In genomic region chr18:44343570-44343969, GRCh38 we compare ENCODE assay signal across 20 cellular contexts.
DNase-seq lines count a peak whose midpoint lies in the region; ATAC-seq, FAIRE-seq and TF ChIP-seq lines count a peak whose summit lies in the region.
"Had no signal": no experiment of that assay in that cellular context is flagged by ENCODE, and none has a peak within 500 bp of the region (broad histone marks: within the 10 kb centered on the region; RNA-seq: fewer than 3 reads in every experiment).

No MANE protein-coding gene starts in this region.

- no peaks in the 10 kb centered on the region for H3K9me3 ChIP-seq in astrocyte (ENCODE audit: insufficient read depth, low read depth, low read length)
- H3K9me3 ChIP-seq in aorta (ENCODE audit: control insufficient read depth, low read length) = peaks cover 2% of the 10 kb centered on the region

- no peak overlapping the region for H3K27ac Mint-ChIP-seq in astrocyte (ENCODE audit: unreplicated experiment)
- H3K27ac Mint-ChIP-seq in memory B cell = no peak overlapping the region
- H3K27ac Mint-ChIP-seq: CD4-positive, alpha-beta T cell had no signal

- intact Hi-C loops in Right ventricle myocardium superior (cut with DNase I) = no loop called here
- intact Hi-C loops in cardiac septum (cut with DNase I) = no loop called here
- intact Hi-C loops in aorta (cut with DNase I) = no loop called here
- intact Hi-C loops in posterior cingulate gyrus (cut with DNase I) = no loop called here

- H3K36me3 Mint-ChIP-seq in astrocyte (ENCODE audit: low read depth, unreplicated experiment) (no peaks in the 10 kb centered on the region), memory B cell (no peaks in the 10 kb centered on the region)

- no peaks in the 10 kb centered on the region for H4K20me1 ChIP-seq in astrocyte (ENCODE audit: insufficient read depth, low read length)

- peak overlapping the region; percentile 31 for H3K4me2 ChIP-seq in astrocyte (ENCODE audit: low read length)

- no peak for FAIRE-seq in astrocyte (lab: Jason Lieb, UNC)
- FAIRE-seq: G401.6, GM12891, H54 had no signal

- H3K27me3 Mint-ChIP-seq in astrocyte (ENCODE audit: low read depth, unreplicated experiment) = no peaks in the 10 kb centered on the region
- no peaks in the 10 kb centered on the region for H3K27me3 Mint-ChIP-seq in memory B cell
- H3K27me3 Mint-ChIP-seq: CD4-positive, alpha-beta T cell had no signal

- no peak overlapping the region for H2AFZ ChIP-seq in astrocyte (ENCODE audit: low read depth, low read length)
- H2AFZ ChIP-seq: GM23248 had no signal

- peaks cover 5% of the 10 kb centered on the region for H3K4me1 Mint-ChIP-seq in astrocyte (ENCODE audit: low read depth, unreplicated experiment)
- H3K4me1 Mint-ChIP-seq in memory B cell = peaks cover 6% of the 10 kb centered on the region

- no peak overlapping the region for H3K4me3 ChIP-seq in astrocyte (ENCODE audit: insufficient read depth, low read depth, low read length)
- H3K4me3 ChIP-seq in aorta (ENCODE audit: low read length in 2 of 2) = no peak overlapping the region
- H3K4me3 ChIP-seq: GM23248 had no signal

- no peaks in the 10 kb centered on the region for H3K36me3 ChIP-seq in astrocyte (ENCODE audit: insufficient read depth, low read length)
- no peaks in the 10 kb centered on the region for H3K36me3 ChIP-seq in aorta (ENCODE audit: control insufficient read depth in 1 of 2, insufficient read depth in 2 of 2, low read length in 1 of 2)

- H3K9ac ChIP-seq in astrocyte (ENCODE audit: low read length) = no peak overlapping the region
- H3K9ac ChIP-seq: GM23248 had no signal

- peak; percentile 43 for ATAC-seq in Right ventricle myocardium superior (ENCODE audit: poor library complexity)
- peak; percentile 46 for ATAC-seq in memory B cell (ENCODE audit: low read depth)
- ATAC-seq in aorta (ENCODE audit: low FRiP score) = peak; percentile 26
- ATAC-seq: HCT116 had no signal

- no peak for DNase-seq in Right ventricle myocardium superior
- DNase-seq in cardiac septum (ENCODE audit: low spot score) = no peak
- no peak for DNase-seq in astrocyte (ENCODE audit: low read depth)
- no peak for DNase-seq in memory B cell (ENCODE audit: low spot score in 2 of 2)
- no peak for DNase-seq in aorta
- DNase-seq in activated T-cell treated with anti-CD3 and anti-CD28 coated beads, Interleukin-2, amount 50 U/mL, for 48 hours = no peak
- no peak for DNase-seq in EL
- no peak for DNase-seq in posterior cingulate gyrus
- DNase-seq: ACHN; C1 segment of cervical spinal cord; Calu3; CD4-positive, alpha-beta T cell; DMS 273 treated with DMSO at 0.1 percent for 48 hours; DMS79; GM23248 had no signal

- H3K79me2 ChIP-seq in astrocyte (ENCODE audit: insufficient read depth, low read length) = no peaks in the 10 kb centered on the region

- H3K4me1 ChIP-seq in astrocyte (ENCODE audit: insufficient read depth, low read length) (peaks cover 4% of the 10 kb centered on the region), aorta (ENCODE audit: control insufficient read depth in 1 of 2, insufficient read depth in 2 of 2, low read length in 2 of 2) (no peaks in the 10 kb centered on the region)

- no peak for TF ChIP-seq CTCF in astrocyte (IDR thresholded peaks at IDR 0.05; ENCODE audit: insufficient read depth, low read depth, low read length)

- H3K4me3 Mint-ChIP-seq in astrocyte (ENCODE audit: unreplicated experiment) (no peak overlapping the region), memory B cell (no peak overlapping the region)
- H3K4me3 Mint-ChIP-seq: CD4-positive, alpha-beta T cell had no signal

- H3K27me3 ChIP-seq in astrocyte (ENCODE audit: insufficient read depth, low read length) (no peaks in the 10 kb centered on the region), aorta (ENCODE audit: control insufficient read depth in 1 of 2, insufficient read depth in 2 of 2, low read length in 1 of 2) (no peaks in the 10 kb centered on the region)

- H3K9me3 Mint-ChIP-seq in astrocyte (ENCODE audit: unreplicated experiment) = no peaks in the 10 kb centered on the region
- H3K9me3 Mint-ChIP-seq in memory B cell = peaks cover 8% of the 10 kb centered on the region

- H3K27ac ChIP-seq in astrocyte (ENCODE audit: low read depth, low read length) (no peak overlapping the region), aorta (ENCODE audit: low read depth in 1 of 2, low read length in 2 of 2) (no peak overlapping the region)
- H3K27ac ChIP-seq: GM23248, HL-60 had no signal
